In genomic region chr7:148883233-148884048, GRCh38 we compare ENCODE assay signal across 8 cellular contexts. TPM values are rescaled to one million over a fixed set of nuclear protein-coding genes. Genes with fewer than 3 reads are reported as not detected.
DNase-seq lines count a peak whose midpoint lies in the region; ATAC-seq and TF ChIP-seq lines count a peak whose summit lies in the region.

No MANE protein-coding gene starts in this region.

- peaks cover 10 to 19% of the 10 kb centered on the region in 2 donors for H3K36me3 Mint-ChIP-seq in activated T-cell treated with anti-CD3 and anti-CD28 coated beads, Interleukin-2, amount 50 U/mL, for 72 hours (ENCODE audit: insufficient read depth in 2 of 2)
- H3K36me3 Mint-ChIP-seq in nephron (ENCODE audit: low read depth): peaks cover 8% of the 10 kb centered on the region
- peaks cover 41% of the 10 kb centered on the region for H3K36me3 Mint-ChIP-seq in stimulated activated naive CD8-positive, alpha-beta T cell treated with anti-CD3 and anti-CD28 coated beads, Interleukin-15, Interleukin-2, amounts not matched to agents 100 ng/mL and 50 ng/mL, for 24 hours (ENCODE audit: low read depth)

- DNase-seq in DMS53 (lab: John Stamatoyannopoulos, UW) (peak; percentile 65), DMS53 treated with DMSO at 0.1 percent for 48 hours (lab: John Stamatoyannopoulos, UW; ENCODE audit: unreplicated experiment) (no peak), NCI-H526 treated with DMSO at 0.1 percent for 48 hours (lab: John Stamatoyannopoulos, UW) (peak; percentile 52), fibroblast of the aortic adventitia (ENCODE audit: low read depth) (no peak)
- peak; percentile 67 to 68 for DNase-seq in activated T-cell treated with anti-CD3 and anti-CD28 coated beads, Interleukin-2, amount 50 U/mL, for 72 hours

- peak; percentile 27 for ATAC-seq in HG02763 (IDR thresholded peaks at IDR 0.05; ENCODE audit: unreplicated experiment)
- peak; percentile 17 to 18 for ATAC-seq in activated T-cell treated with anti-CD3 and anti-CD28 coated beads, Interleukin-2, amount 50 U/mL, for 72 hours (replicated peaks in 1 of 2)

- peak overlapping the region; percentile 79 for H3K4me3 ChIP-seq in fibroblast of the aortic adventitia (ENCODE audit: low read depth, low read length)

- no peak for TF ChIP-seq CTCF in fibroblast of the aortic adventitia (IDR thresholded peaks at IDR 0.05; ENCODE audit: insufficient read depth, low read length)
- no peak for TF ChIP-seq CTCF in nephron (IDR thresholded peaks at IDR 0.05; ENCODE audit: unreplicated experiment in 3 of 3)

- peak overlapping the region; percentile 98 for H3K27ac Mint-ChIP-seq in activated T-cell treated with anti-CD3 and anti-CD28 coated beads, Interleukin-2, amount 50 U/mL, for 72 hours
- peak overlapping the region; percentile 95 to 99 (median 96) for H3K27ac Mint-ChIP-seq in nephron
- H3K27ac Mint-ChIP-seq in stimulated activated naive CD8-positive, alpha-beta T cell treated with anti-CD3 and anti-CD28 coated beads, Interleukin-15, Interleukin-2, amounts not matched to agents 100 ng/mL and 50 ng/mL, for 24 hours: peak overlapping the region; percentile 95

- peaks cover 49% of the 10 kb centered on the region for H3K4me1 Mint-ChIP-seq in activated T-cell treated with anti-CD3 and anti-CD28 coated beads, Interleukin-2, amount 50 U/mL, for 72 hours (ENCODE audit: low read depth)
- peaks cover 16% of the 10 kb centered on the region for H3K4me1 Mint-ChIP-seq in nephron
- H3K4me1 Mint-ChIP-seq in stimulated activated naive CD8-positive, alpha-beta T cell treated with anti-CD3 and anti-CD28 coated beads, Interleukin-15, Interleukin-2, amounts not matched to agents 100 ng/mL and 50 ng/mL, for 24 hours (ENCODE audit: low read depth): peaks cover 53% of the 10 kb centered on the region

- peaks cover 0 to 2% of the 10 kb centered on the region in 2 donors for H3K9me3 Mint-ChIP-seq in activated T-cell treated with anti-CD3 and anti-CD28 coated beads, Interleukin-2, amount 50 U/mL, for 72 hours
- no peaks in the 10 kb centered on the region for H3K9me3 Mint-ChIP-seq in nephron
- H3K9me3 Mint-ChIP-seq in stimulated activated naive CD8-positive, alpha-beta T cell treated with anti-CD3 and anti-CD28 coated beads, Interleukin-15, Interleukin-2, amounts not matched to agents 100 ng/mL and 50 ng/mL, for 24 hours: peaks cover 5% of the 10 kb centered on the region

- H3K4me3 Mint-ChIP-seq in activated T-cell treated with anti-CD3 and anti-CD28 coated beads, Interleukin-2, amount 50 U/mL, for 72 hours: peak overlapping the region; percentile 93 to 99
- peak overlapping the region; percentile 95 to 99 (median 97) for H3K4me3 Mint-ChIP-seq in nephron
- peak overlapping the region; percentile 99 for H3K4me3 Mint-ChIP-seq in stimulated activated naive CD8-positive, alpha-beta T cell treated with anti-CD3 and anti-CD28 coated beads, Interleukin-15, Interleukin-2, amounts not matched to agents 100 ng/mL and 50 ng/mL, for 24 hours

- no peaks in the 10 kb centered on the region for H3K27me3 Mint-ChIP-seq in activated T-cell treated with anti-CD3 and anti-CD28 coated beads, Interleukin-2, amount 50 U/mL, for 72 hours (ENCODE audit: low read depth)
- no peaks in the 10 kb centered on the region for H3K27me3 Mint-ChIP-seq in nephron (ENCODE audit: low read depth)
- no peaks in the 10 kb centered on the region for H3K27me3 Mint-ChIP-seq in stimulated activated naive CD8-positive, alpha-beta T cell treated with anti-CD3 and anti-CD28 coated beads, Interleukin-15, Interleukin-2, amounts not matched to agents 100 ng/mL and 50 ng/mL, for 24 hours

RNA-seq across cellular contexts. Expression of gene EZH2, which starts 0.7 kb away (rescaled TPM):
- 100 to 1,000 TPM in 1 of 2 donors, 10 to 100 TPM in 1; 95.9 to 117 TPM for total RNA-seq in activated T-cell treated with anti-CD3 and anti-CD28 coated beads, Interleukin-2, amount 50 U/mL, for 72 hours
- total RNA-seq in fibroblast of the aortic adventitia (ENCODE audit: low replicate concordance): 15.0 and 30.1 TPM in 2 replicates

Comparison
In these comparisons a context has a peak if more than half of its experiments do, and no peak if none do; other contexts are left out.
1. DNase-seq: peak in DMS53 (single experiment), NCI-H526 treated with DMSO at 0.1 percent for 48 hours (single experiment) and activated T-cell treated with anti-CD3 and anti-CD28 coated beads, Interleukin-2, amount 50 U/mL, for 72 hours (2 of 2); none in DMS53 treated with DMSO at 0.1 percent for 48 hours (single experiment) and fibroblast of the aortic adventitia (single experiment).
2. Peak in every context shown above with its lines, with median percentiles within 50 percentile points of each other: H3K27ac Mint-ChIP-seq and H3K4me3 Mint-ChIP-seq.